In the genomic region with DNA sequence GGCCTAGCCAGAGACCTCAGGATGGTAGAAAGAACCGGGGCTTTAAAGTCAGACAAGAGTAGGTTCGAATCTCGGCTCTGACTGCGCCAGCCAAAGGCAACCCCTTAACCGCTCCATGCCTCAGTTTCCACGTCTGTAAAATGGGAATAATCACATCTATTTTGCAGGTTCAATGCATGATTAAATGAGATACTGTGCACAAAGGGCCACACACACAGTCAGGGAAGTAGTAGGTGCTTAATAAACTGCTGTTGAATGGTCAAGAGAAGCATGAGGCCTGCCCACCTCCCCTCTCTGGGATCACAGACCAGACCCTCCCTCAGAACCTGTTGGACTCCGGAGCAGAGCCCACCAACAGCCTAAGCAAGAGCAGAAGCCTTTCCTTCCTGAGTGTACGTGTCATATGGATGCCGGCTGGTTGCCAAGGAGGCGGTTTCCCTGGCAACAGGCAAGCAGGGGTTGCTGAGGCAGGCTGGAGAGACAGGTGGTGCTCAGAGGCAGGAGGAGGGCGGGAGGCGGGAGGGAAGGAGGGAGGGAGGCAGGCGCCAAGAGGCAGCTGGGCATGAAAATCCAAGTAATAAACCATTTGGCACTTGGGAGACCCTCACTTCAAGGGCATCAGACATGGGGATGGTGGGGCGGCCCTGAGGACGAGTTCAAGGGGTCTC, we compare ENCODE assay signal across 14 cellular contexts. TPM values are rescaled to one million over a fixed set of nuclear protein-coding genes. Genes with fewer than 3 reads are reported as not detected.
DNase-seq lines count a peak whose midpoint lies in the region; ATAC-seq, FAIRE-seq and TF ChIP-seq lines count a peak whose summit lies in the region.
"Had no signal": no experiment of that assay in that cellular context is flagged by ENCODE, and none has a peak within 500 bp of the region (broad histone marks: within the 10 kb centered on the region; RNA-seq: fewer than 3 reads in every experiment).

No MANE protein-coding gene starts in this region.

- ATAC-seq in GM18520 (IDR thresholded peaks at IDR 0.05; ENCODE audit: unreplicated experiment) = no peak
- ATAC-seq: left ventricle myocardium superior had no signal

- no peak for TF ChIP-seq POLR2A in transverse colon (IDR thresholded peaks at IDR 0.05)

- in situ Hi-C loops in transverse colon (cut with MboI; ENCODE audit: low pct_ligation_motif_present in 1 of 4, low pct_unique_long_range_greater_than_20kb in 1 of 4, low sequenced_read_pairs in 3 of 4) = no loop called here

- FAIRE-seq in small intestine (lab: Jason Lieb, UNC) = no peak
- FAIRE-seq: A204.1 had no signal

- peak; percentile 17 for DNase-seq in activated CD4-positive, alpha-beta T cell treated with anti-CD3 and anti-CD28 coated beads for 48 hours
- no peak for DNase-seq in activated CD4-positive, alpha-beta T cell treated with anti-CD3 and anti-CD28 coated beads, Interleukin-2, amount 50 U/mL, for 1 hour
- DNase-seq in NCI-H345 (lab: John Stamatoyannopoulos, UW) (peak; percentile 86), caudate nucleus (lab: John Stamatoyannopoulos, UW) (peak in 50 of 61 donors; percentile 22 to 96 (median 72)), small intestine (peak; percentile 16), hepatocyte (ENCODE audit: low spot score) (no peak), transverse colon (no peak)
- DNase-seq: activated effector memory CD4-positive, alpha-beta T cell treated with anti-CD3 and anti-CD28 coated beads, Interleukin-2, amount 50 U/mL, for 16 hours; Kasumi-1; left ventricle myocardium superior had no signal

- 68 to 79% (median 73%) methylated on average over 13 to 15 of the region's 15 CpGs for WGBS in small intestine, 3 donors
- 79% methylated on average over 12 of the region's 15 CpGs for WGBS in hepatocyte (ENCODE audit: low lambda C conversion rate, missing lambda C conversion rate)
- WGBS in transverse colon (ENCODE audit: low coverage in 1 of 2), 2 donors = 76 to 81% methylated on average over 5 to 15 of the region's 15 CpGs

- H3K4me3 ChIP-seq in small intestine (ENCODE audit: low read depth in 1 of 2, low read length in 2 of 2) (no peak overlapping the region), hepatocyte (no peak overlapping the region), transverse colon (no peak overlapping the region)
- H3K4me3 ChIP-seq: HAP-1 had no signal

- no peaks in the 10 kb centered on the region for H3K9me2 ChIP-seq in hepatocyte (replicated peaks; ENCODE audit: insufficient read depth)

- TF ChIP-seq CTCF in hepatocyte (IDR thresholded peaks at IDR 0.05; ENCODE audit: poor library complexity) = no peak
- no peak for TF ChIP-seq CTCF in transverse colon (IDR thresholded peaks at IDR 0.05)

- TF ChIP-seq EP300 in transverse colon (IDR thresholded peaks at IDR 0.05; ENCODE audit: low read depth) = no peak

- H3K9me3 ChIP-seq in small intestine (ENCODE audit: control insufficient read depth, low read depth) (no peaks in the 10 kb centered on the region), hepatocyte (ENCODE audit: low read depth) (no peaks in the 10 kb centered on the region), transverse colon (no peaks in the 10 kb centered on the region)
- H3K9me3 ChIP-seq: HAP-1 had no signal

- H3K79me2 ChIP-seq in hepatocyte = no peaks in the 10 kb centered on the region

- no peaks in the 10 kb centered on the region for H3K4me1 ChIP-seq in small intestine (ENCODE audit: control insufficient read depth in 2 of 2, insufficient read depth in 1 of 2, low read depth in 1 of 2, low read length in 1 of 2)
- H3K4me1 ChIP-seq in hepatocyte (ENCODE audit: insufficient read depth) = no peaks in the 10 kb centered on the region
- no peaks in the 10 kb centered on the region for H3K4me1 ChIP-seq in transverse colon
- H3K4me1 ChIP-seq: HAP-1 had no signal

- no peak overlapping the region for H2AFZ ChIP-seq in hepatocyte

- intact Hi-C loops in transverse colon (cut with DNase I; ENCODE audit: low total_unique reads) = no loop called here

- H4K20me1 ChIP-seq in hepatocyte (ENCODE audit: insufficient read depth, poor library complexity, severe bottlenecking) = no peaks in the 10 kb centered on the region

- H3K36me3 ChIP-seq in small intestine (ENCODE audit: control insufficient read depth in 2 of 2, insufficient read depth in 2 of 2, low read length in 2 of 2) (no peaks in the 10 kb centered on the region), hepatocyte (replicated peaks; ENCODE audit: insufficient read depth, low read depth) (no peaks in the 10 kb centered on the region), transverse colon (no peaks in the 10 kb centered on the region)
- H3K36me3 ChIP-seq: HAP-1 had no signal

- H3K27ac ChIP-seq in caudate nucleus (ENCODE audit: low read depth, low read length) (peak overlapping the region; percentile 78), small intestine (ENCODE audit: low read depth in 1 of 2, low read length in 1 of 2) (no peak overlapping the region), hepatocyte (no peak overlapping the region), transverse colon (no peak overlapping the region)
- H3K27ac ChIP-seq: epithelial cell of prostate had no signal

- H3K27me3 ChIP-seq in small intestine (ENCODE audit: control insufficient read depth in 2 of 2, insufficient read depth in 2 of 2, low read length in 2 of 2) = no peaks in the 10 kb centered on the region
- H3K27me3 ChIP-seq in hepatocyte = no peaks in the 10 kb centered on the region
- H3K27me3 ChIP-seq in transverse colon = no peaks in the 10 kb centered on the region

- H3K4me2 ChIP-seq in hepatocyte = no peak overlapping the region

RNA-seq across cellular contexts. Expression of a gene that starts 43.9 kb away (rescaled TPM):
- polyA plus RNA-seq in small intestine (1 to 10 TPM in 1 of 3 donors, under 1 TPM in 2; 0.22 to 1.9 (median 0.27) TPM), hepatocyte (0.15 and 1.0 TPM in 2 replicates)
- total RNA-seq in hepatocyte (0.16 and 0.53 TPM in 2 replicates), transverse colon (1 to 10 TPM in 2 of 4 donors, not detected in 2; 1.1 to 1.4 TPM)

Comparison
In these comparisons a context has a peak if more than half of its experiments do, and no peak if none do; other contexts are left out.
1. DNase-seq: peak in activated CD4-positive, alpha-beta T cell treated with anti-CD3 and anti-CD28 coated beads for 48 hours (single experiment), NCI-H345 (single experiment), caudate nucleus (50 of 61) and small intestine (single experiment); none in activated CD4-positive, alpha-beta T cell treated with anti-CD3 and anti-CD28 coated beads, Interleukin-2, amount 50 U/mL, for 1 hour (single experiment), hepatocyte (single experiment) and transverse colon (single experiment).